8 cellular contexts compared by ENCODE assay signal in genomic region chr21:34887729-34888568, GRCh38.
DNase-seq lines count a peak whose midpoint lies in the region; ATAC-seq and TF ChIP-seq lines count a peak whose summit lies in the region.

No MANE protein-coding gene starts in this region.

- peaks cover 15% of the 10 kb centered on the region; the same call in 1 of the 2 replicates for H3K36me3 ChIP-seq in OCI-LY7 (ENCODE audit: insufficient read depth, low read length)
- H3K36me3 ChIP-seq in esophagus muscularis mucosa, result no peaks in the 10 kb centered on the region
- H3K36me3 ChIP-seq in naive thymus-derived CD4-positive, alpha-beta T cell (ENCODE audit: control insufficient read depth in 2 of 3, insufficient read depth in 3 of 3, low read length in 3 of 3), result no peaks in the 10 kb centered on the region

- H3K36me3 Mint-ChIP-seq in naive thymus-derived CD4-positive, alpha-beta T cell, result peaks cover 0 to 9% (median under 1%) of the 10 kb centered on the region in 5 donors

- H3K4me3 ChIP-seq in OCI-LY7 (ENCODE audit: low read depth, low read length, poor library complexity, severe bottlenecking) (peak overlapping the region; percentile 81), esophagus muscularis mucosa (peak overlapping the region; percentile 68 to 77 (median 73))
- H3K4me3 ChIP-seq in naive thymus-derived CD4-positive, alpha-beta T cell (ENCODE audit: low read length), result peak overlapping the region; percentile 72

- peaks cover 17 to 86% (median 51%) of the 10 kb centered on the region in 4 donors for H3K27me3 ChIP-seq in esophagus muscularis mucosa
- no peaks in the 10 kb centered on the region for H3K27me3 ChIP-seq in naive thymus-derived CD4-positive, alpha-beta T cell (ENCODE audit: control insufficient read depth in 2 of 2, insufficient read depth in 2 of 2, low read length in 2 of 2)

- POLR2A ChIA-PET in OCI-LY7 (lab: Charles Lee), result interaction anchor here (1.0 to 2.0 kb wide), 3 partner anchors 9 to 160 kb away, joined by 3 to 13 read pairs (median 5); no protein-coding TSS in a partner anchor
- POLR2A ChIA-PET in naive thymus-derived CD4-positive, alpha-beta T cell (lab: Charles Lee), result interaction anchor here (0.6 to 4.3 kb wide), 18 partner anchors 8 to 1172 kb away, joined by 3 to 51 read pairs (median 4); partner anchors contain the start of gene SETD4

- H3K79me2 ChIP-seq in OCI-LY7 (ENCODE audit: insufficient read depth, low read depth, low read length), result no peaks in the 10 kb centered on the region; the same call in 1 of the 2 replicates

- in situ Hi-C loops in GM13977 (cut with MboI; ENCODE audit: low pct_unique_long_range_greater_than_20kb, low sequenced_read_pairs, unreplicated experiment), result loop anchor here (25.0 kb wide), 2 partner anchors 201 to 324 kb away; no protein-coding TSS in a partner anchor

- no peaks in the 10 kb centered on the region for H3K9me2 ChIP-seq in OCI-LY7 (ENCODE audit: insufficient read depth, low read length)

- H3K27me3 Mint-ChIP-seq in naive thymus-derived CD4-positive, alpha-beta T cell, result peaks cover 0 to 15% (median 0%) of the 10 kb centered on the region in 5 donors

- H4K20me1 ChIP-seq in OCI-LY7 (ENCODE audit: insufficient read depth, low read length), result peaks cover 37% of the 10 kb centered on the region

- H3K27ac Mint-ChIP-seq in naive thymus-derived CD4-positive, alpha-beta T cell, result peak overlapping the region; percentile 95 to 100 (median 99)

- peak overlapping the region; percentile 100 for H3K4me2 ChIP-seq in OCI-LY7 (ENCODE audit: low read length)

- H3K4me1 Mint-ChIP-seq in naive thymus-derived CD4-positive, alpha-beta T cell, result peaks cover 19 to 70% (median 62%) of the 10 kb centered on the region in 7 donors

- H2AFZ ChIP-seq in OCI-LY7 (ENCODE audit: low read length), result peak overlapping the region; percentile 18; the same call in 1 of the 2 replicates

- TF ChIP-seq POLR2A in esophagus muscularis mucosa (IDR thresholded peaks at IDR 0.05; ENCODE audit: low read depth), result no peak

- peaks cover 0 to 3% (median 0%) of the 10 kb centered on the region in 11 donors for H3K9me3 Mint-ChIP-seq in naive thymus-derived CD4-positive, alpha-beta T cell

- peak; percentile 90 for DNase-seq in GM13977 (ENCODE audit: low spot score)
- DNase-seq in OCI-LY7 (ENCODE audit: low spot score), result peak; percentile 31
- peak; percentile 88 for DNase-seq in activated T-cell treated with anti-CD3 and anti-CD28 coated beads for 48 hours (ENCODE audit: low read depth)
- peak; percentile 94 for DNase-seq in esophagus muscularis mucosa (ENCODE audit: extremely low spot score)
- peak; percentile 61 to 91 (median 79) for DNase-seq in naive thymus-derived CD4-positive, alpha-beta T cell
- DNase-seq in stimulated activated CD8-positive, alpha-beta memory T cell treated with anti-CD3 and anti-CD28 coated beads, Interleukin-7, amount 100 ng/mL, for 48 hours (ENCODE audit: extremely low read depth in 1 of 2, low read depth in 1 of 2), result peak; percentile 76 to 89
- DNase-seq in NCI-H1436 treated with DMSO at 0.1 percent for 48 hours (lab: John Stamatoyannopoulos, UW), result no peak

- peak; percentile 40 for ATAC-seq in HG03159 (IDR thresholded peaks at IDR 0.05; ENCODE audit: unreplicated experiment)
- ATAC-seq in naive thymus-derived CD4-positive, alpha-beta T cell, result peak; percentile 75

- 4% methylated on average over 19 of the region's 40 CpGs for WGBS in esophagus muscularis mucosa

- TF ChIP-seq CTCF in GM13977 (IDR thresholded peaks at IDR 0.05; ENCODE audit: extremely low read depth, insufficient read depth, missing control alignments) (no peak), OCI-LY7 (conservative IDR thresholded peaks at IDR 0.05; ENCODE audit: low read length) (no peak), esophagus muscularis mucosa (IDR thresholded peaks at IDR 0.05) (no peak)

- BruUV-seq in OCI-LY7 (replicated peaks; lab: Mats Ljungman, UMichigan), result TSS peak; percentile 44

- no peak overlapping the region for H3K27ac ChIP-seq in OCI-LY7 (ENCODE audit: low read depth, low read length, poor library complexity, severe bottlenecking)
- peak overlapping the region; percentile 72 to 90 (median 82) for H3K27ac ChIP-seq in esophagus muscularis mucosa (replicated peaks in 1 of 4)
- H3K27ac ChIP-seq in naive thymus-derived CD4-positive, alpha-beta T cell (ENCODE audit: low read depth, low read length), result peak overlapping the region; percentile 86

- intact Hi-C loops in OCI-LY7 (cut with micrococcal nuclease; ENCODE audit: unreplicated experiment) (loop anchor here (2.0 to 5.0 kb wide), 3 partner anchors 139 to 339 kb away; no protein-coding TSS in a partner anchor), esophagus muscularis mucosa (cut with DNase I) (loop anchor here (5.0 to 10.0 kb wide), 3 partner anchors 141 to 1437 kb away; partner anchors contain the start of gene MORC3)
- intact Hi-C loops in naive thymus-derived CD4-positive, alpha-beta T cell (cut with micrococcal nuclease), result loop anchor here (1.0 to 10.0 kb wide), 22 partner anchors 47 to 1246 kb away; partner anchors contain the start of genes CRYZL1 (in 1 of the 2) and ITSN1 (in 1 of the 2)

- H3K9me3 ChIP-seq in OCI-LY7 (ENCODE audit: low read length) (no peaks in the 10 kb centered on the region), esophagus muscularis mucosa (no peaks in the 10 kb centered on the region)
- no peaks in the 10 kb centered on the region for H3K9me3 ChIP-seq in naive thymus-derived CD4-positive, alpha-beta T cell (ENCODE audit: control insufficient read depth in 2 of 3, low read length in 3 of 3)

- H3K4me1 ChIP-seq in OCI-LY7 (ENCODE audit: insufficient read depth, low read length, poor library complexity, severe bottlenecking), result peaks cover 31% of the 10 kb centered on the region
- H3K4me1 ChIP-seq in esophagus muscularis mucosa, result peaks cover 30 to 55% (median 53%) of the 10 kb centered on the region in 4 donors
- H3K4me1 ChIP-seq in naive thymus-derived CD4-positive, alpha-beta T cell (ENCODE audit: control insufficient read depth in 2 of 2, insufficient read depth in 2 of 2, low read length in 2 of 2), result peaks cover 30% of the 10 kb centered on the region in 2 donors

- H3K4me3 Mint-ChIP-seq in naive thymus-derived CD4-positive, alpha-beta T cell, result peak overlapping the region; percentile 89 to 100 (median 96)

- CTCF ChIA-PET in OCI-LY7 (lab: Charles Lee; ENCODE audit: unreplicated experiment), result interaction anchor here (0.8 kb wide), 1 partner anchor 318 kb away, joined by 3 read pairs; no protein-coding TSS in a partner anchor
- CTCF ChIA-PET in naive thymus-derived CD4-positive, alpha-beta T cell (lab: Charles Lee), result interaction anchor here (0.8 to 8.7 kb wide), 9 partner anchors 11 to 513 kb away, joined by 3 to 71 read pairs (median 4); partner anchors contain the start of gene RUNX1

- no peak for TF ChIP-seq EP300 in esophagus muscularis mucosa (IDR thresholded peaks at IDR 0.05)
